8 cellular contexts compared by ENCODE assay signal in the genomic region with DNA sequence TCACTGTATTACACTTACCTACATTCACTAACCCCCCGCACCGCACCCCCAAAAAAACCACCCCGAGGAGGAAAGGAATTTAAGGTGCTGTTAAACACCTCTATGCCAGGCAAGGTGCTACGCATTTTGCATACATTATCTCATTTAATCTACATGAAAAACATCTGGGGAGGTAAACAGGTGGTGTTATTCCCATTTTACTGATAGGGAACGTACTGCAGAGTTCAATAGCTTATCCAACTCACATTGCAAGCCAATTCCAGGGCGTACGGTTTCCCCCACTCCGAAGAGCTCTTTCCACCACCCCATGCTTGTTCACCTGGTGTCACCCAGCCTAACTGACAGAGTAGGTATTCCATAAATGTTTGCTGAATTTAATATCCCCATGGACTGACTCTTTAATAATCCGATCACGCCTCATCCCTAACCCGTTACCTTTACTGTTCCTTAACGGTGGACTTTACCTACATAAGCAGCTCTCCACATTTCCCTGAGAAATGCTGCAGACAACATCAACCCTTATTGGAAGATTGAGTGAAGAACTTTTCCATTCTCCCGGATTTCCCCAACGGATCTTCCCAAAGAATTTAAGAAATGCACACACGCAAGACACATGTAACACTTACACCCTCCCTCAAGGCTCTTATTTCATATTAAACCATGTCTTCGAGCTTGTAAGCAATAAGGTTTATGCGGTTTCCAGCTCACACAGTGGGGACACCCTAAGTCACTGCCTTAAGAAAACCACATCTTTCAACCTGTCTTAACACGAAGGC. TPM values are rescaled to one million over a fixed set of nuclear protein-coding genes. Genes with fewer than 3 reads are reported as not detected.
A peak's percentile ranks its signal among the peaks of the same experiment; 100 is the strongest.
DNase-seq lines count a peak whose midpoint lies in the region; ATAC-seq and TF ChIP-seq lines count a peak whose summit lies in the region.

No MANE protein-coding gene starts in this region.

- CTCF ChIA-PET in PC-9 (lab: Charles Lee): interaction anchor here (0.6 to 1.0 kb wide), 2 partner anchors 14 to 306 kb away, joined by 4 to 7 read pairs; no protein-coding TSS in a partner anchor

- H3K36me3 Mint-ChIP-seq in activated T-cell treated with anti-CD3 and anti-CD28 coated beads, Interleukin-2, amount 50 U/mL, for 72 hours (ENCODE audit: insufficient read depth in 2 of 2): peaks cover 10 to 21% of the 10 kb centered on the region in 2 donors

- no peaks in the 10 kb centered on the region for H3K27me3 ChIP-seq in PC-9 (ENCODE audit: insufficient read depth, low read depth)
- peaks cover 0 to 2% of the 10 kb centered on the region in 2 donors for H3K27me3 ChIP-seq in mucosa of rectum (ENCODE audit: control insufficient read depth in 2 of 2, insufficient read depth in 2 of 2, low read length in 2 of 2)

- peaks cover 13 to 16% of the 10 kb centered on the region in 2 donors for H3K9me3 Mint-ChIP-seq in activated T-cell treated with anti-CD3 and anti-CD28 coated beads, Interleukin-2, amount 50 U/mL, for 72 hours

- H3K9me3 ChIP-seq in PC-9 (ENCODE audit: insufficient read depth, low read depth): no peaks in the 10 kb centered on the region; the same call in 1 of the 2 replicates
- H3K9me3 ChIP-seq in mucosa of rectum (ENCODE audit: control insufficient read depth in 2 of 2, low read length in 2 of 2): no peaks in the 10 kb centered on the region

- peaks cover 57% of the 10 kb centered on the region for H3K79me2 ChIP-seq in PC-9 (ENCODE audit: low read depth)

- H3K4me1 Mint-ChIP-seq in activated T-cell treated with anti-CD3 and anti-CD28 coated beads, Interleukin-2, amount 50 U/mL, for 72 hours (ENCODE audit: low read depth): peaks cover 36% of the 10 kb centered on the region

- TF ChIP-seq CTCF in PC-9 (conservative IDR thresholded peaks at IDR 0.05): no peak
- no peak for TF ChIP-seq CTCF in coronary artery (IDR thresholded peaks at IDR 0.05)

- H3F3A ChIP-seq in PC-9 (ENCODE audit: insufficient read depth, low read depth): peaks cover 13% of the 10 kb centered on the region; the same call in 1 of the 2 replicates

- H2AFZ ChIP-seq in PC-9: no peak overlapping the region

- H3K4me1 ChIP-seq in PC-9 (replicated peaks; ENCODE audit: insufficient read depth) (peaks cover 24% of the 10 kb centered on the region), mucosa of rectum (ENCODE audit: control insufficient read depth in 2 of 2, insufficient read depth in 2 of 2, low read length in 2 of 2) (peaks cover 4 to 8% of the 10 kb centered on the region in 2 donors)

- ATAC-seq in activated T-cell treated with anti-CD3 and anti-CD28 coated beads, Interleukin-2, amount 50 U/mL, for 72 hours (replicated peaks in 1 of 2): peak; percentile 17 to 53
- ATAC-seq in HG02798 (IDR thresholded peaks at IDR 0.05; ENCODE audit: poor library complexity, unreplicated experiment) (no peak), GM18868 (IDR thresholded peaks at IDR 0.05; ENCODE audit: unreplicated experiment) (no peak)

- peak overlapping the region; percentile 73 to 86 for H3K4me3 Mint-ChIP-seq in activated T-cell treated with anti-CD3 and anti-CD28 coated beads, Interleukin-2, amount 50 U/mL, for 72 hours

- TSS peak; percentile 41 for BruUV-seq in PC-9 (replicated peaks; lab: Mats Ljungman, UMichigan)

- H3K27ac ChIP-seq in PC-9: peak overlapping the region; percentile 46; the same call in 1 of the 2 replicates
- peak overlapping the region; percentile 97 to 98 for H3K27ac ChIP-seq in coronary artery
- peak overlapping the region in 1 of 2 donors; percentile 97 for H3K27ac ChIP-seq in mucosa of rectum (ENCODE audit: low read depth in 2 of 2, low read length in 2 of 2)

- H3K36me3 ChIP-seq in PC-9 (ENCODE audit: low read depth): no peaks in the 10 kb centered on the region
- no peaks in the 10 kb centered on the region for H3K36me3 ChIP-seq in mucosa of rectum (ENCODE audit: control insufficient read depth in 2 of 2, insufficient read depth in 2 of 2, low read length in 2 of 2)

- H3K4me3 ChIP-seq in PC-9: peak overlapping the region; percentile 79
- H3K4me3 ChIP-seq in coronary artery: peak overlapping the region; percentile 96
- H3K4me3 ChIP-seq in mucosa of rectum (ENCODE audit: low read length in 2 of 2): peak overlapping the region; percentile 75 to 89

- no peaks in the 10 kb centered on the region for H3K9me2 ChIP-seq in PC-9 (ENCODE audit: insufficient read depth)

- peaks cover 38% of the 10 kb centered on the region for H3K27me3 Mint-ChIP-seq in activated T-cell treated with anti-CD3 and anti-CD28 coated beads, Interleukin-2, amount 50 U/mL, for 72 hours (ENCODE audit: low read depth)

- H4K20me1 ChIP-seq in PC-9 (ENCODE audit: insufficient read depth): no peaks in the 10 kb centered on the region

- intact Hi-C loops in PC-9 (cut with micrococcal nuclease; ENCODE audit: unreplicated experiment): no loop called here

- POLR2A ChIA-PET in PC-9 (lab: Charles Lee; ENCODE audit: unreplicated experiment): interaction anchor here (0.7 kb wide), 1 partner anchor 751 kb away, joined by 4 read pairs; no protein-coding TSS in a partner anchor

- peak overlapping the region; percentile 87 for H3K4me2 ChIP-seq in PC-9

- no peak overlapping the region for H3K27ac Mint-ChIP-seq in activated T-cell treated with anti-CD3 and anti-CD28 coated beads, Interleukin-2, amount 50 U/mL, for 72 hours

- DNase-seq in activated T-cell treated with anti-CD3 and anti-CD28 coated beads, Interleukin-2, amount 50 U/mL, for 72 hours: peak; percentile 6 to 26
- no peak for DNase-seq in activated T-cell treated with anti-CD3 and anti-CD28 coated beads, Interleukin-2, amount 50 U/mL, for 48 hours
- DNase-seq in PC-9 (no peak), coronary artery (ENCODE audit: low spot score) (no peak), LoVo (ENCODE audit: low spot score) (no peak)

- peak overlapping the region; percentile 29 to 46 for H3K9ac ChIP-seq in mucosa of rectum (ENCODE audit: low read depth in 1 of 2, low read length in 2 of 2)

RNA-seq across cellular contexts. Expression of gene RAPH1, which starts 1.2 kb away (rescaled TPM):
- total RNA-seq in activated T-cell treated with anti-CD3 and anti-CD28 coated beads, Interleukin-2, amount 50 U/mL, for 72 hours: 1 to 10 TPM; 3.7 to 6.0 TPM
- 16.5 and 16.8 TPM in 2 replicates for total RNA-seq in PC-9 (2021)

Comparison
In these comparisons a context has a peak if more than half of its experiments do, and no peak if none do; other contexts are left out.
1. DNase-seq: peak in activated T-cell treated with anti-CD3 and anti-CD28 coated beads, Interleukin-2, amount 50 U/mL, for 72 hours (2 of 2); none in activated T-cell treated with anti-CD3 and anti-CD28 coated beads, Interleukin-2, amount 50 U/mL, for 48 hours (0 of 2), PC-9 (0 of 2), coronary artery (single experiment) and LoVo (single experiment).
2. ATAC-seq: peak in activated T-cell treated with anti-CD3 and anti-CD28 coated beads, Interleukin-2, amount 50 U/mL, for 72 hours (2 of 2); none in HG02798 (single experiment) and GM18868 (single experiment).
3. Peak in every context shown above with its lines, with median percentiles within 50 percentile points of each other: H3K4me3 ChIP-seq.